In the genomic region with DNA sequence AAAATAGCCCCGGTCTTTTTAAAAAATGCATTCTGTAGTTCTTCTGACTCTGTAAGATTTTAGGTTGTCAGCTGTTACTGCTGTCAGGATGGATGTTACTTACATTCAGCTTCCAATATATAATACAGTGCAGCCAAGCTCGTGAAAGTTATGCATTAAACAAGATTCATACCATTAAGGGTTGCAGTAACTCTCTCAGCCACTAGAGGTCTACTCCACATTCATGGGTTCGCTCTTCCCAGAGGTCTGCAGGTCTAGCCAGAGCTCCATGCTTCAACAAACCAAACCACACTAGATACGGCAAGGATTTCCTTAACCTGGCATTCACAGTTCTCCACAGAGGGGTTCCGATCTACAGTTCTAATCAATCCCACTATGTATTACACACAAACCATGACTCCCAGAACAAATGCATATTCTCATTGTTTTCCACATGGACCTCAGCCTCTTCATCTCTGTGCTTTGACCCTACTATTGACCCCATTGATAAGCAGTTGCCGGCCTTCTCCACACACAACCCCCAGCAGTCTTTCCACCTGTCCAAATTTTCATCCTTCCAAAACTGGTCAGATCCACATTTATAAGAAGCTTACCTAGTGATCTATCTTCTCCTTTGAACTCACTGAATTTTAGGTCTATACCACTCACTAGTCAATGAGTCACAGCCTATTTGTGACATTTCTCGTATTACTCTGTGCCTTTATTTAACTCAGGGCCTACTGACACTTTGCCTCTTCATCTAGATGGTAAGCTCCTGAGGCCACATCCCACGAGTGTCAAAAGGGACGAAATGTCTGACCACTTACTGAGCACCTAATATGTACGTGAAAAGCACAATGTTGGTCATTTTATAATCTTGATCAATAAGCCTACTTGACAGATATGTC, we compare ENCODE assay signal across 8 cellular contexts. TPM values are rescaled to one million over a fixed set of nuclear protein-coding genes. Genes with fewer than 3 reads are reported as not detected.
A peak's percentile ranks its signal among the peaks of the same experiment; 100 is the strongest.
DNase-seq lines count a peak whose midpoint lies in the region; ATAC-seq and TF ChIP-seq lines count a peak whose summit lies in the region.

No MANE protein-coding gene starts in this region.

- H3K36me3 Mint-ChIP-seq in T-helper 2 cell treated with Interferon-gamma antibody and Interleukin-4, amounts not matched to agents 5 μg/mL and 100 μg/mL, for 36 hours (ENCODE audit: low read depth) = no peaks in the 10 kb centered on the region

- peak; percentile 14 to 43 for DNase-seq in NCI-H446 (lab: John Stamatoyannopoulos, UW)
- no peak for DNase-seq in NCI-H446 treated with DMSO at 0.1 percent for 48 hours (lab: John Stamatoyannopoulos, UW)
- peak; percentile 54 for DNase-seq in HT1080 (ENCODE audit: low read depth)
- DNase-seq in iPS-NIHi7 (ENCODE audit: extremely low spot score) = peak; percentile 50
- DNase-seq in T-helper 2 cell treated with Interferon-gamma antibody and Interleukin-4, amounts not matched to agents 5 μg/mL and 100 μg/mL, for 36 hours (ENCODE audit: low spot score) = no peak
- no peak for DNase-seq in epidermal melanocyte (ENCODE audit: insufficient read length, low spot score)

- no peak overlapping the region for H3K4me3 Mint-ChIP-seq in T-helper 2 cell treated with Interferon-gamma antibody and Interleukin-4, amounts not matched to agents 5 μg/mL and 100 μg/mL, for 36 hours

- no peak overlapping the region for H3K27ac Mint-ChIP-seq in T-helper 2 cell treated with Interferon-gamma antibody and Interleukin-4, amounts not matched to agents 5 μg/mL and 100 μg/mL, for 36 hours

- ATAC-seq in HG03045 (IDR thresholded peaks at IDR 0.05; ENCODE audit: unreplicated experiment) = no peak

- H3K27me3 Mint-ChIP-seq in T-helper 2 cell treated with Interferon-gamma antibody and Interleukin-4, amounts not matched to agents 5 μg/mL and 100 μg/mL, for 36 hours (ENCODE audit: low read depth) = peaks cover 13% of the 10 kb centered on the region

- TF ChIP-seq CTCF in VCaP (conservative IDR thresholded peaks at IDR 0.05) = peak; percentile 65

- no peaks in the 10 kb centered on the region for H3K4me1 Mint-ChIP-seq in T-helper 2 cell treated with Interferon-gamma antibody and Interleukin-4, amounts not matched to agents 5 μg/mL and 100 μg/mL, for 36 hours (ENCODE audit: low read depth)

- H3K9me3 Mint-ChIP-seq in T-helper 2 cell treated with Interferon-gamma antibody and Interleukin-4, amounts not matched to agents 5 μg/mL and 100 μg/mL, for 36 hours = no peaks in the 10 kb centered on the region

- H3K27ac ChIP-seq in VCaP = no peak overlapping the region

RNA-seq across cellular contexts. Expression of gene RORA, which starts 33.7 kb away (rescaled TPM):
- 3.6 and 5.8 TPM in 2 replicates for total RNA-seq in HT1080 (2014; rRNA removed; shearing (Covaris generic))
- 2.0 and 2.9 TPM in 2 replicates for polyA plus RNA-seq in HT1080 (2015; cell fraction: cytosol; rRNA removed)
- 8.6 and 9.1 TPM in 2 replicates for polyA plus RNA-seq in HT1080 (2015; cell fraction: nucleus; rRNA removed)

Comparison
In these comparisons a context has a peak if more than half of its experiments do, and no peak if none do; other contexts are left out.
1. DNase-seq: peak in NCI-H446 (2 of 2), HT1080 (single experiment) and iPS-NIHi7 (single experiment); none in NCI-H446 treated with DMSO at 0.1 percent for 48 hours (single experiment), T-helper 2 cell treated with Interferon-gamma antibody and Interleukin-4, amounts not matched to agents 5 μg/mL and 100 μg/mL, for 36 hours (single experiment) and epidermal melanocyte (single experiment).